In the genomic region with DNA sequence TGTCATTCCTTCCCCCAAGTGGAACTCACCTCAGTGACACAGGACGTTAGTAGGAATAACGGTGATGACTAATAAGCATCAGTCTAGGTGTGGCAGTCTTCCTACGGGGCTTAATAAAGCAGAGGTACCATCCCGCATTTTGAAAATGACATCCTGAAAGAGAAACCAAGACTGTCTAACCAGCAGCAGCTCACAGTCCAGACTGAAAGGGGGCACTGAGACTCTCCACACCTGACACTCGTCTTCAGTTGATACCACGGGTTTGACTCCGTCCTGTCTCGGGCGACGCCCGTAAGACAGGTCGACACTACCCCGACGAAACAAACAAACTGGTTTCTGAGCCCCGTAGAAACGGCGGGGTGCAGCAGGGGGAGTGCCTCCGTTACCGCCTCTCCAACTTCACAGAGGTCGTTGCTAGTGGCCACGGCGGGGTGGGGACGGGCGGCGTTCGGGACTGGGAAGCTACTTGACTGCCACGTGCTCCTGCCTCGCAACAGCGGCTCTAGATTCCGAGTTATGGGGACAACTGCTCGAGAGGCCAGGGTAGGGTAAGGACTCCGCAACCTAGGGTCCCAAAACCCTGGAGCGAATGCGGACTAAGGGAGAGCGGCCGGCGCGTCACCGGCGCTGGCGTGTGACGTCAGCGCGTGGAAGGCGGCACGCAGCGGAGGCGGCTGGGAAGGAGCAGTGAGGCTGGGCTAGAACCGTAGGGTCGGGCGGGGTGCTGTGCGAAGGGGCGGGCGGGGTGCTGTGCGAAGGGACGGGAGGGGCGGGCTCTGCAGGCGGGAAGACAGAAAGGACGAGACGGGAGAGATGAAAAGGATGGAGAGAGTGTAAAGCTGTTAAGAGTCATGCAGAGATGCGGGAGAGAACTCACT, we compare ENCODE assay signal across 8 cellular contexts. TPM values are rescaled to one million over a fixed set of nuclear protein-coding genes. Genes with fewer than 3 reads are reported as not detected.
DNase-seq lines count a peak whose midpoint lies in the region; ATAC-seq lines count a peak whose summit lies in the region.

A gene with protein sequence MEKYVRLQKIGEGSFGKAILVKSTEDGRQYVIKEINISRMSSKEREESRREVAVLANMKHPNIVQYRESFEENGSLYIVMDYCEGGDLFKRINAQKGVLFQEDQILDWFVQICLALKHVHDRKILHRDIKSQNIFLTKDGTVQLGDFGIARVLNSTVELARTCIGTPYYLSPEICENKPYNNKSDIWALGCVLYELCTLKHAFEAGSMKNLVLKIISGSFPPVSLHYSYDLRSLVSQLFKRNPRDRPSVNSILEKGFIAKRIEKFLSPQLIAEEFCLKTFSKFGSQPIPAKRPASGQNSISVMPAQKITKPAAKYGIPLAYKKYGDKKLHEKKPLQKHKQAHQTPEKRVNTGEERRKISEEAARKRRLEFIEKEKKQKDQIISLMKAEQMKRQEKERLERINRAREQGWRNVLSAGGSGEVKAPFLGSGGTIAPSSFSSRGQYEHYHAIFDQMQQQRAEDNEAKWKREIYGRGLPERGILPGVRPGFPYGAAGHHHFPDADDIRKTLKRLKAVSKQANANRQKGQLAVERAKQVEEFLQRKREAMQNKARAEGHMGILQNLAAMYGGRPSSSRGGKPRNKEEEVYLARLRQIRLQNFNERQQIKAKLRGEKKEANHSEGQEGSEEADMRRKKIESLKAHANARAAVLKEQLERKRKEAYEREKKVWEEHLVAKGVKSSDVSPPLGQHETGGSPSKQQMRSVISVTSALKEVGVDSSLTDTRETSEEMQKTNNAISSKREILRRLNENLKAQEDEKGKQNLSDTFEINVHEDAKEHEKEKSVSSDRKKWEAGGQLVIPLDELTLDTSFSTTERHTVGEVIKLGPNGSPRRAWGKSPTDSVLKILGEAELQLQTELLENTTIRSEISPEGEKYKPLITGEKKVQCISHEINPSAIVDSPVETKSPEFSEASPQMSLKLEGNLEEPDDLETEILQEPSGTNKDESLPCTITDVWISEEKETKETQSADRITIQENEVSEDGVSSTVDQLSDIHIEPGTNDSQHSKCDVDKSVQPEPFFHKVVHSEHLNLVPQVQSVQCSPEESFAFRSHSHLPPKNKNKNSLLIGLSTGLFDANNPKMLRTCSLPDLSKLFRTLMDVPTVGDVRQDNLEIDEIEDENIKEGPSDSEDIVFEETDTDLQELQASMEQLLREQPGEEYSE (N-terminal part only) (minus strand): TSS at position 593 of the 878 bp plus-strand sequence. CDS start 9,953 bp downstream, outside the sequence.

- H3K36me3 ChIP-seq in mesenchymal stem cell (ENCODE audit: control insufficient read depth in 1 of 2, insufficient read depth in 2 of 2, low read depth in 1 of 2, low read length in 2 of 2), result peaks cover 0 to 4% of the 10 kb centered on the region in 2 experiments

- peaks cover 8% of the 10 kb centered on the region for H3K79me1 ChIP-seq in mesenchymal stem cell (replicated peaks; ENCODE audit: low read length, poor library complexity, severe bottlenecking)

- no peak within 1 kb of the TSS for H2AK5ac ChIP-seq in mesenchymal stem cell (ENCODE audit: low read length, severe bottlenecking)

- peak within 1 kb of the TSS in 1 of 2 experiments; percentile 95 for H3K4ac ChIP-seq in mesenchymal stem cell (ENCODE audit: low read depth in 1 of 2, low read length in 2 of 2)

- H3K4me1 ChIP-seq in mesenchymal stem cell (ENCODE audit: control insufficient read depth, insufficient read depth, low read depth, low read length), result no peaks in the 10 kb centered on the region

- peak within 1 kb of the TSS; percentile 94 for H3K9ac ChIP-seq in mesenchymal stem cell (ENCODE audit: low read length)

- peak within 1 kb of the TSS in 1 of 2 experiments; percentile 64 for H2BK12ac ChIP-seq in mesenchymal stem cell (ENCODE audit: low read length in 2 of 2)

- no peak within 1 kb of the TSS for H2BK120ac ChIP-seq in mesenchymal stem cell (ENCODE audit: low read depth, low read length)

- H3K14ac ChIP-seq in mesenchymal stem cell (ENCODE audit: low read length in 2 of 2), result peak within 1 kb of the TSS in 1 of 2 experiments; percentile 92

- peak; percentile 91 for ATAC-seq in GM21360 (IDR thresholded peaks at IDR 0.05; ENCODE audit: unreplicated experiment)
- ATAC-seq in effector memory CD8-positive, alpha-beta T cell (replicated peaks), result peak; percentile 81

- peaks cover 13 to 30% of the 10 kb centered on the region in 2 donors for H3K4me1 Mint-ChIP-seq in effector memory CD8-positive, alpha-beta T cell (ENCODE audit: low read depth in 2 of 2)

- POLR2A ChIA-PET in activated CD8-positive, alpha-beta memory T cell treated with anti-CD3 and anti-CD28 coated beads for 36 hours (lab: Charles Lee), result interaction anchor here (0.7 to 2.3 kb wide), 2 partner anchors 9 to 10 kb away, joined by 3 to 8 read pairs; no protein-coding TSS in a partner anchor

- peak within 1 kb of the TSS; percentile 87 to 94 for H3K4me3 ChIP-seq in mesenchymal stem cell (ENCODE audit: insufficient read depth in 1 of 2, low read depth in 1 of 2, low read length in 2 of 2)

- H3K27me3 Mint-ChIP-seq in effector memory CD8-positive, alpha-beta T cell, result no peaks in the 10 kb centered on the region

- H3K18ac ChIP-seq in mesenchymal stem cell (ENCODE audit: low read depth in 1 of 2, low read length in 2 of 2), result peak within 1 kb of the TSS; percentile 92 to 99

- peaks cover 12% of the 10 kb centered on the region for H3K36me3 Mint-ChIP-seq in effector memory CD8-positive, alpha-beta T cell (ENCODE audit: insufficient read depth)

- H3K9me3 ChIP-seq in mesenchymal stem cell (ENCODE audit: control insufficient read depth, low read length), result no peaks in the 10 kb centered on the region

- H2AFZ ChIP-seq in mesenchymal stem cell (ENCODE audit: low read depth, low read length), result peak within 1 kb of the TSS; percentile 93

- CTCF ChIA-PET in activated CD8-positive, alpha-beta memory T cell treated with anti-CD3 and anti-CD28 coated beads for 36 hours (lab: Charles Lee), result interaction anchor here (1.0 to 1.5 kb wide), 3 partner anchors 11 to 198 kb away, joined by 3 to 6 read pairs (median 4); partner anchors contain the start of gene HPF1

- peak within 1 kb of the TSS; percentile 89 for H4K8ac ChIP-seq in mesenchymal stem cell (ENCODE audit: low read length)

- no peaks in the 10 kb centered on the region for H3K9me3 Mint-ChIP-seq in effector memory CD8-positive, alpha-beta T cell

- peak within 1 kb of the TSS; percentile 89 for H4K91ac ChIP-seq in mesenchymal stem cell (ENCODE audit: low read length)

- peak within 1 kb of the TSS; percentile 99 for H3K4me3 Mint-ChIP-seq in effector memory CD8-positive, alpha-beta T cell

- no peaks in the 10 kb centered on the region for H3K27me3 ChIP-seq in mesenchymal stem cell (ENCODE audit: control insufficient read depth in 1 of 2, insufficient read depth in 1 of 2, low read length in 2 of 2)

- H2BK15ac ChIP-seq in mesenchymal stem cell (ENCODE audit: low read depth, poor library complexity, severe bottlenecking), result peak within 1 kb of the TSS; percentile 88

- peak within 1 kb of the TSS; percentile 76 for H3K27ac ChIP-seq in mesenchymal stem cell (ENCODE audit: low read length, poor library complexity, severe bottlenecking)

- peak; percentile 57 for DNase-seq in CMK (ENCODE audit: low read depth)
- peak; percentile 87 for DNase-seq in HT1080 (ENCODE audit: low read depth)
- DNase-seq in NOMO-1 (lab: John Stamatoyannopoulos, UW; ENCODE audit: unreplicated experiment in 2 of 2), result peak; percentile 84 to 88
- DNase-seq in effector memory CD8-positive, alpha-beta T cell, result peak; percentile 77 to 83 (median 81)
- DNase-seq in mesenchymal stem cell, result peak; percentile 92
- peak; percentile 76 for DNase-seq in stimulated activated CD8-positive, alpha-beta memory T cell treated with anti-CD3 and anti-CD28 coated beads, Interleukin-12 subunit alpha, Interleukin-12 subunit beta, amount 100 ng/mL, for 4 hours (ENCODE audit: low read depth)

- under 1% methylated on average over 55 of the region's 61 CpGs for WGBS in mesenchymal stem cell

- H3K27ac Mint-ChIP-seq in effector memory CD8-positive, alpha-beta T cell, result peak within 1 kb of the TSS; percentile 100

- peak within 1 kb of the TSS in 1 of 2 experiments; percentile 93 for H3K23ac ChIP-seq in mesenchymal stem cell (ENCODE audit: low read length in 2 of 2)

- peak within 1 kb of the TSS; percentile 67 for H3K4me2 ChIP-seq in mesenchymal stem cell (ENCODE audit: low read length, poor library complexity, severe bottlenecking)

- peak within 1 kb of the TSS; percentile 69 for H2BK5ac ChIP-seq in mesenchymal stem cell (ENCODE audit: low read depth, low read length, poor library complexity, severe bottlenecking)

RNA-seq across cellular contexts. Expression of the gene that starts here (rescaled TPM):
- total RNA-seq in HT1080 (2014; rRNA removed; shearing (Covaris generic)), result 3.0 and 4.4 TPM in 2 replicates
- 4.7 and 6.1 TPM in 2 replicates for polyA plus RNA-seq in HT1080 (2015; cell fraction: cytosol; rRNA removed)
- 6.6 and 8.7 TPM in 2 replicates for polyA plus RNA-seq in HT1080 (2015; cell fraction: nucleus; rRNA removed)
- total RNA-seq in activated CD8-positive, alpha-beta memory T cell treated with anti-CD3 and anti-CD28 coated beads for 36 hours, result 10 to 100 TPM; 10.9 to 11.4 TPM
- 7.6 TPM for polyA plus RNA-seq in mesenchymal stem cell (2013, experiment 1 of 2)
- 8.3 TPM for polyA plus RNA-seq in mesenchymal stem cell (2013, experiment 2 of 2)

Comparison
In these comparisons a context has a peak if more than half of its experiments do, and no peak if none do; other contexts are left out.
1. Peak in every context shown above with its lines: DNase-seq, ATAC-seq, H3K4me3 ChIP-seq and H3K27ac ChIP-seq.